Comparison of ENCODE assay signal across 22 cellular contexts in the genomic region with DNA sequence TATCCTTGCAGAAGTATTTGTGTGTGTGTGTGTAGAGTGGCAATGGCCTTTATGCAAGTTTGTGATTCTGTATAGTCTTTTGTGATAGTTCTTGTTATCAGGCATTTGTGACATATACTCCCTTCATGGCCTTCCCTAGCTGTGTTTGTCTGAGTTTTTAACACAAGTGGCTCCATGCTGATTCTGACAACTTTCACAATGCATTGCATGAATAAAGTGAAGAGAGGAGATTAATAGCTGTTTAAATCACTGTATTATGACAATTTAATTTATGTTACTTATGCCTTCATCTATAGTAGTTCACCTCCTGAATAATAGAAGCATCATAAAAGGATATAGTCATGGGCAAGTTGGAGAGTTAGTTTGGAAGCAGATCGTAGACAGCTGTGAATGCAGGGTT. TPM values are rescaled to one million over a fixed set of nuclear protein-coding genes. Genes with fewer than 3 reads are reported as not detected.
"Had no signal": no experiment of that assay in that cellular context is flagged by ENCODE, and none has a peak within 500 bp of the region (broad histone marks: within the 10 kb centered on the region; RNA-seq: fewer than 3 reads in every experiment).

No MANE protein-coding gene starts in this region.

- H3K9me3 ChIP-seq: left ventricle myocardium inferior, ovary, right atrium auricular region, right lobe of liver, tibial nerve, uterus had no signal

- ATAC-seq: natural killer cell; right lobe of liver; stimulated activated memory B cell treated with anti-CD40 and anti-IgM and Interleukin-4, amounts not matched to agents 10 μg/mL and 1 μg/mL and 100 μg/mL, for 72 hours; stimulated activated naive CD8-positive, alpha-beta T cell treated with anti-CD3 and anti-CD28 coated beads, Interleukin-15, amount 100 ng/mL, for 72 hours had no signal

- H3K27ac ChIP-seq: left ventricle myocardium inferior, ovary, right atrium auricular region, right lobe of liver, tibial nerve, uterus had no signal

- H3K27me3 ChIP-seq: ovary, right atrium auricular region, right lobe of liver, tibial nerve, uterus had no signal

- DNase-seq: islet precursor cell; left ventricle myocardium inferior; mesendoderm; naive B cell; natural killer cell; nephron progenitor cell; ovary; right lobe of liver; stimulated activated CD4-positive, alpha-beta T cell treated with anti-CD3 and anti-CD28 coated beads, Interleukin-1b, Interleukin-23, amount 100 ng/mL, for 48 hours; stimulated activated CD4-positive, alpha-beta T cell treated with anti-CD3 and anti-CD28 coated beads, Interleukin-2, amount 100 ng/mL, for 48 hours; stimulated activated CD4-positive, alpha-beta T cell treated with anti-CD3 and anti-CD28 coated beads, Interleukin-4, amount 100 ng/mL, for 4 hours; stimulated activated CD8-positive, alpha-beta memory T cell treated with anti-CD3 and anti-CD28 coated beads, Interleukin-4, amount 100 ng/mL, for 48 hours; stimulated activated naive CD4-positive, alpha-beta T cell treated with Interleukin-2 at 50 U/mL for 16 hours; stimulated activated naive CD8-positive, alpha-beta T cell treated with anti-CD3 and anti-CD28 coated beads, Interleukin-15, amount 100 ng/mL, for 72 hours; substantia nigra; uterus had no signal

- H3K4me1 ChIP-seq: right lobe of liver, uterus had no signal

- H3K36me3 ChIP-seq: left ventricle myocardium inferior, ovary, right atrium auricular region, right lobe of liver, tibial nerve, uterus had no signal

- H3K4me3 ChIP-seq: left ventricle myocardium inferior, lung, ovary, right atrium auricular region, right lobe of liver, smooth muscle cell, tibial nerve, uterus had no signal

RNA-seq across cellular contexts. Expression of a gene that starts 17.2 kb away (rescaled TPM):
- total RNA-seq: natural killer cell, temporal lobe had no signal
